ENCODE assay signal across 8 cellular contexts in genomic region chr17:21213491-21214014, GRCh38. TPM values are rescaled to one million over a fixed set of nuclear protein-coding genes. Genes with fewer than 3 reads are reported as not detected.
DNase-seq lines count a peak whose midpoint lies in the region.

No MANE protein-coding gene starts in this region.

- no peaks in the 10 kb centered on the region for H3K27me3 ChIP-seq in HAP-1 (ENCODE audit: low read depth)
- H3K27me3 ChIP-seq in adipocyte (replicated peaks; ENCODE audit: control insufficient read depth, insufficient read depth, low read length), result no peaks in the 10 kb centered on the region
- no peaks in the 10 kb centered on the region for H3K27me3 ChIP-seq in skeletal muscle tissue (ENCODE audit: control insufficient read depth in 3 of 3, insufficient read depth in 3 of 3, low read length in 3 of 3)

- peak overlapping the region; percentile 99 for H3K9ac ChIP-seq in adipocyte (ENCODE audit: low read length)
- H3K9ac ChIP-seq in skeletal muscle tissue (ENCODE audit: low read depth in 1 of 3, low read length in 3 of 3), result peak overlapping the region; percentile 97 to 100 (median 97)

- in situ Hi-C loops in HAP-1 (cut with MboI; ENCODE audit: low sequenced_read_pairs), result no loop called here

- H3K36me3 ChIP-seq in HAP-1 (replicated peaks) (peaks cover 37% of the 10 kb centered on the region), adipocyte (ENCODE audit: control insufficient read depth, insufficient read depth, low read length, severe bottlenecking) (peaks cover 15% of the 10 kb centered on the region), skeletal muscle tissue (ENCODE audit: control insufficient read depth in 3 of 3, insufficient read depth in 3 of 3, low read length in 3 of 3) (peaks cover 0 to 12% (median 9%) of the 10 kb centered on the region in 3 donors)

- peak overlapping the region; percentile 89 for H3K27ac ChIP-seq in skeletal muscle tissue (ENCODE audit: low read depth, low read length)

- H3K4me1 ChIP-seq in HAP-1, result peaks cover 25% of the 10 kb centered on the region
- H3K4me1 ChIP-seq in adipocyte (ENCODE audit: control insufficient read depth, insufficient read depth, low read length), result peaks cover 55% of the 10 kb centered on the region
- H3K4me1 ChIP-seq in skeletal muscle tissue (ENCODE audit: control insufficient read depth in 3 of 3, insufficient read depth in 3 of 3, low read length in 3 of 3), result peaks cover 58 to 65% (median 59%) of the 10 kb centered on the region in 3 donors

- H3K9me3 ChIP-seq in HAP-1 (no peaks in the 10 kb centered on the region), adipocyte (ENCODE audit: control insufficient read depth, low read length) (no peaks in the 10 kb centered on the region), skeletal muscle tissue (ENCODE audit: control insufficient read depth in 3 of 3, low read length in 3 of 3) (no peaks in the 10 kb centered on the region)

- H3K4me3 ChIP-seq in HAP-1, result peak overlapping the region; percentile 96
- H3K4me3 ChIP-seq in adipocyte (ENCODE audit: low read length), result peak overlapping the region; percentile 92
- H3K4me3 ChIP-seq in iPS-11a (ENCODE audit: low read depth, low read length), result peak overlapping the region; percentile 93
- H3K4me3 ChIP-seq in skeletal muscle tissue (ENCODE audit: low read length in 3 of 3), result peak overlapping the region; percentile 88 to 97 (median 89)

- peak; percentile 67 for DNase-seq in NCI-H1105 treated with DMSO at 0.1 percent for 48 hours (lab: John Stamatoyannopoulos, UW)
- DNase-seq in NCI-H1105 (lab: John Stamatoyannopoulos, UW), result no peak
- peak in 1 of 2 experiments; percentile 51 for DNase-seq in HAP-1 (ENCODE audit: low spot score in 2 of 2)
- DNase-seq in M059J (ENCODE audit: low read depth), result peak; percentile 32
- DNase-seq in adipocyte (ENCODE audit: low read depth), result peak; percentile 73
- no peak for DNase-seq in dedifferentiated amniotic fluid mesenchymal stem cell (ENCODE audit: extremely low spot score)

RNA-seq across cellular contexts. Expression of gene TMEM11, which starts 0.4 kb away (rescaled TPM):
- 29.9 and 33.9 TPM in 2 replicates for total RNA-seq in M059J (2014; rRNA removed; shearing (Covaris generic))
- total RNA-seq in skeletal muscle tissue, result 20.9 TPM

RNA-seq across cellular contexts. Expression of gene NATD1, which starts 39.7 kb away (rescaled TPM):
- 1.7 and 2.5 TPM in 2 replicates for total RNA-seq in M059J (2014; rRNA removed; shearing (Covaris generic))
- total RNA-seq in skeletal muscle tissue, result 3.7 TPM

Comparison
In these comparisons a context has a peak if more than half of its experiments do, and no peak if none do; other contexts are left out.
1. DNase-seq: peak in NCI-H1105 treated with DMSO at 0.1 percent for 48 hours (single experiment), M059J (single experiment) and adipocyte (single experiment); none in NCI-H1105 (single experiment) and dedifferentiated amniotic fluid mesenchymal stem cell (single experiment).
2. Peak in every context shown above with its lines, with median percentiles within 50 percentile points of each other: H3K4me3 ChIP-seq.